In the genomic region with DNA sequence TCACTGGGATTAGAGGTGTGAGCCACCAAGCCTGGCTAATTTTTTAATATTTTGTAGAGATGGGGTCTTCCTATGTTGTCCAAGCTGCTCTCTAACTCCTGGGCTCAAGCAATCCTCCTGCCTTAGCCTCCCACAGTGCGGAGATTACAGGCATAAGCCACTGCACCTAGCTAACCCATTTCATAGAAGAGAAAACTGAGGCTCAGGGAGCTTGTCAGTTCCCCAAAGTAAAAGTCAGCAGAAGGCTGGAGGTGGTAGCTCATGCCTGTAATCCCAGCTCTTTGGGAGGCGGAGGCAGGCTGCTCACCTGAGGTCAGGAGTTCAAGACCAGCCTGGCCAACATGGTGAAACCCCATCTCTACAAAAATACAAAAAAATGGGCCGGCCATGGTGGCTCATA, we compare ENCODE assay signal across 26 cellular contexts. TPM values are rescaled to one million over a fixed set of nuclear protein-coding genes. Genes with fewer than 3 reads are reported as not detected.
"Had no signal": no experiment of that assay in that cellular context is flagged by ENCODE, and none has a peak within 500 bp of the region (broad histone marks: within the 10 kb centered on the region; RNA-seq: fewer than 3 reads in every experiment).

No MANE protein-coding gene starts in this region.

- H3K4me3 ChIP-seq: MG63, PC-9, Peyer's patch, SJSA1, SK-N-MC had no signal

- H2AFZ ChIP-seq: PC-9 had no signal

- H3K4me1 ChIP-seq: Peyer's patch, SJSA1 had no signal

- H3K27ac ChIP-seq: Peyer's patch, SJSA1, SK-N-MC had no signal

- DNase-seq: Karpas-422; KBM-7; MG63; NCI-H1092 treated with DMSO at 0.1 percent for 48 hours; NCI-H1436; NCI-H187; NCI-H2029; NCI-H2081 treated with DMSO at 0.1 percent for 48 hours; NCI-H2171; NCI-H226; NCI-H446; NCI-H510A; NCI-H524 treated with DMSO at 0.1 percent for 48 hours; NCI-H69; NCI-H774; NK-92 treated with Interleukin-12 subunit alpha and Interleukin-12 subunit beta, amount 100 ng/mL, for 24 hours; OCI-M1; PC-9; Peyer's patch; Right ventricle myocardium superior; SIG-M5; SW 1271; T-cell had no signal

- H3K4me2 ChIP-seq: PC-9 had no signal

- H3K36me3 ChIP-seq: Peyer's patch, SJSA1 had no signal

- H3K27me3 ChIP-seq: MG63, Peyer's patch, SJSA1 had no signal

- H3K9me3 ChIP-seq: MG63, Peyer's patch, SJSA1 had no signal

- ATAC-seq: T-cell had no signal

RNA-seq across cellular contexts. Expression of a gene that starts 53.9 kb away (rescaled TPM):
- polyA plus RNA-seq: IgD-negative memory B cell had no signal
